ENCODE assay signal across 22 cellular contexts in the genomic region with DNA sequence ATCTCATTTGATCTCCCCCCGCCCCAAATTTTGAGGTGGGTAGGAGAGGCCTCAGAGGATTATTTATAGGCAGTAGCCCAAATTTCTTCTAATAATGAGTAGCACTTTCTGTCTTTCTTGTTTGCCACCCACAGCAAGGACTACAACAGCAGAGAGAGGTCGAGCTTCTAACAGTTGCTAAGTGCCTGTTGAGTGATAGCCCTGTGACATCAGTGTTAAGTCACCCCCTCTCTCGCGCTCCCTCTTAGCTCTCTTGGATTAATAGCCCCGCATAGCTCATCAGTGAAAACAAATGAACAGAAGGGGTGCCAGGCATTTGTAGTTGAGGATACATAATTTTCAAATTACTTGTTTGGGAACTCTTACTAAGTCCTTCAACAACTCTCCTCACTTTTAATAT. TPM values are rescaled to one million over a fixed set of nuclear protein-coding genes. Genes with fewer than 3 reads are reported as not detected.
"Had no signal": no experiment of that assay in that cellular context is flagged by ENCODE, and none has a peak within 500 bp of the region (broad histone marks: within the 10 kb centered on the region; RNA-seq: fewer than 3 reads in every experiment).

No MANE protein-coding gene starts in this region.

- FAIRE-seq: endometrium had no signal

- H3K4me3 Mint-ChIP-seq: activated CD4-positive, alpha-beta T cell treated with anti-CD3 and anti-CD28 coated beads, Interleukin-2, amount 10 ng/mL, durations not matched to agents 7 days and 5 days; activated CD8-positive, alpha-beta T cell treated with anti-CD3 and anti-CD28 coated beads, Interleukin-2, amount 10 ng/mL, durations not matched to agents 7 days and 5 days; activated T-cell treated with anti-CD3 and anti-CD28 coated beads, Interleukin-2, amount 50 U/mL, for 24 hours; neural crest cell; stimulated activated effector memory CD8-positive, alpha-beta T cell treated with anti-CD3 and anti-CD28 coated beads, Interleukin-12 subunit alpha, Interleukin-12 subunit beta, amount 100 ng/mL, for 72 hours had no signal

- H3K9me3 Mint-ChIP-seq: activated CD4-positive, alpha-beta T cell treated with anti-CD3 and anti-CD28 coated beads, Interleukin-2, amount 10 ng/mL, durations not matched to agents 7 days and 5 days; activated T-cell treated with anti-CD3 and anti-CD28 coated beads, Interleukin-2, amount 50 U/mL, for 24 hours; stimulated activated effector memory CD8-positive, alpha-beta T cell treated with anti-CD3 and anti-CD28 coated beads, Interleukin-12 subunit alpha, Interleukin-12 subunit beta, amount 100 ng/mL, for 72 hours had no signal

- H3K36me3 ChIP-seq: gastroesophageal sphincter, heart right ventricle, right lobe of liver, thoracic aorta, upper lobe of right lung had no signal

- DNase-seq: activated CD4-positive, alpha-beta T cell treated with anti-CD3 and anti-CD28 coated beads, Interleukin-2, amount 10 ng/mL, durations not matched to agents 7 days and 5 days; activated CD8-positive, alpha-beta T cell treated with anti-CD3 and anti-CD28 coated beads, Interleukin-2, amount 10 ng/mL, durations not matched to agents 7 days and 5 days; activated effector memory CD4-positive, alpha-beta T cell treated with Interleukin-2 at 50 U/mL for 16 hours; activated naive CD4-positive, alpha-beta T cell treated with anti-CD3 and anti-CD28 coated beads, Interleukin-2, amount 50 U/mL, for 16 hours; activated T-cell treated with anti-CD3 and anti-CD28 coated beads, Interleukin-2, amount 50 U/mL, for 24 hours; aorta; heart right ventricle; kidney glomerular epithelial cell; midbrain; right lobe of liver; stimulated activated CD4-positive, alpha-beta T cell treated with anti-CD3 and anti-CD28 coated beads, Interleukin-4, amount 100 ng/mL, for 24 hours; upper lobe of right lung had no signal

- H3K27ac ChIP-seq: coronary artery, gastroesophageal sphincter, heart right ventricle, right lobe of liver, thoracic aorta, upper lobe of right lung had no signal

- ATAC-seq: activated CD8-positive, alpha-beta T cell treated with anti-CD3 and anti-CD28 coated beads, Interleukin-2, amount 10 ng/mL, durations not matched to agents 7 days and 5 days; gastroesophageal sphincter; right lobe of liver; upper lobe of right lung had no signal

- H3K4me3 ChIP-seq: coronary artery, gastroesophageal sphincter, heart right ventricle, lung, right lobe of liver, thoracic aorta, upper lobe of right lung had no signal

- H3K4me1 ChIP-seq: right lobe of liver had no signal

- H3K27ac Mint-ChIP-seq: activated CD4-positive, alpha-beta T cell treated with anti-CD3 and anti-CD28 coated beads, Interleukin-2, amount 10 ng/mL, durations not matched to agents 7 days and 5 days; activated CD8-positive, alpha-beta T cell treated with anti-CD3 and anti-CD28 coated beads, Interleukin-2, amount 10 ng/mL, durations not matched to agents 7 days and 5 days; activated T-cell treated with anti-CD3 and anti-CD28 coated beads, Interleukin-2, amount 50 U/mL, for 24 hours; stimulated activated effector memory CD8-positive, alpha-beta T cell treated with anti-CD3 and anti-CD28 coated beads, Interleukin-12 subunit alpha, Interleukin-12 subunit beta, amount 100 ng/mL, for 72 hours had no signal

- H3K9me3 ChIP-seq: heart right ventricle, right lobe of liver, thoracic aorta, upper lobe of right lung had no signal

RNA-seq across cellular contexts. Expression of gene ANKRD60, which starts 3.5 kb away (rescaled TPM):
- total RNA-seq: activated CD4-positive, alpha-beta T cell treated with anti-CD3 and anti-CD28 coated beads, Interleukin-2, amount 10 ng/mL, durations not matched to agents 7 days and 5 days; activated CD8-positive, alpha-beta T cell treated with anti-CD3 and anti-CD28 coated beads, Interleukin-2, amount 10 ng/mL, durations not matched to agents 7 days and 5 days; aorta; gastroesophageal sphincter; heart right ventricle; lung; neural crest cell; osteoblast; right lobe of liver; T-helper 1 cell treated with Interleukin-12 subunit alpha and Interleukin-12 subunit beta and Interleukin-4 antibody, amounts not matched to agents 30 ng/mL and 1 ng/mL, for 36 hours; thoracic aorta; upper lobe of right lung had no signal
- polyA plus RNA-seq: aorta, esophagus, heart right ventricle, lung had no signal
